Comparison of ENCODE assay signal across 8 cellular contexts in the genomic region with DNA sequence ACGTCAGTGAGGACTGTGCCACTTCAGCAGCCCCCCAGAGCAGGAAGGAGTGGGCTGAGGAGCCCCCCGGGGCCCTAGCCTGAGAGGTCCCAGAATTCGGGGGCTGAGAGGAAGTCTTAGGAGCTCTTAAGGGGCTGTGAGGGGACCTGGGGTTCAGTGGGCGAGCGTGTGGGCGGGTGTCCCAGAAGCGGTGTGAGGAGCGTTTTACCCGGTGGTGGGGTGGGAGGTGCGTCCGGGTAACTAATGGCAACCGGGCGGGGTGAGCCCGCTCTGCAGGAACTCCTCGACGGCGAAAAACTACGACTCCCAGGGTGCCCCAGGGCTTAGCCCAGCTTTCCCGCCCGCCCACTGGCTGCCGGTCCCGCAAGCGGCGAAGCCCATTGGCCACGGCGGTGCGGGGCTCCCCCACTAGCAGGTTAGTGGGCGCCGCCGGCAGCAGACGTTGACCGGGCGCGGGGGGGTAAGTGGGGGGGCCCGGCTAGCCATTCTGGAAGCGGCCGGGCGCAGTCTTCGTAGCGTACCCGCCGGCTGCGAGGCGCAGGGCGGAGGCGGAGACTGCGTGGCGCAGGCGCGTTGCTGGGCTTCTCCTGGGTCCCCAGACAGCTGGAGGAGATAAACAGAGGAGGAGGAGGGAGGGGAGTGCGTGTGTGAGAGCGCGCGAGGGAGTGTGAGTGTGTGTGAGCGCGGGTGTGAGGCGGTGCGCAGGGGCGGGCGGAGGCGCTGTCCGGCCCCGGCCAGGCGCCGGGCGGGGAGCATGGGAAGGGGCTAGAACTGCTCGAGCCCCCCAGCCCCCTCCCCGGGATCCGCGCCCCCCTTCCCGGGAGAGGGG. TPM values are rescaled to one million over a fixed set of nuclear protein-coding genes. Genes with fewer than 3 reads are reported as not detected.
DNase-seq lines count a peak whose midpoint lies in the region; ATAC-seq and TF ChIP-seq lines count a peak whose summit lies in the region.

Gene WDTC1 (plus strand): TSS at position 579 of the 829 bp plus-strand sequence. CDS start 26,423 bp downstream, outside the sequence.

- intact Hi-C loops in ascending aorta (cut with DNase I), result loop anchor here (5.0 to 10.0 kb wide), 2 partner anchors 121 to 237 kb away; no protein-coding TSS in a partner anchor
- intact Hi-C loops in uterus (cut with DNase I; ENCODE audit: low total_unique reads), result no loop called here

- peaks cover 3% of the 10 kb centered on the region for H3K36me3 Mint-ChIP-seq in T-helper 2 cell treated with Interferon-gamma antibody and Interleukin-4, amounts not matched to agents 5 μg/mL and 100 μg/mL, for 36 hours (ENCODE audit: low read depth)

- ATAC-seq in GM18502 (IDR thresholded peaks at IDR 0.05; ENCODE audit: poor library complexity, unreplicated experiment) (peak; percentile 92), HG02970 (IDR thresholded peaks at IDR 0.05; ENCODE audit: low FRiP score, unreplicated experiment) (peak; percentile 90)

- H3K4me3 ChIP-seq in ascending aorta (peak within 1 kb of the TSS; percentile 92 to 99), right atrium auricular region (peak within 1 kb of the TSS; percentile 86 to 95), uterus (peak within 1 kb of the TSS; percentile 50 to 97)

- H3K4me1 ChIP-seq in ascending aorta, result peaks cover 7 to 10% of the 10 kb centered on the region in 2 donors
- H3K4me1 ChIP-seq in right atrium auricular region, result peaks cover 0 to 25% of the 10 kb centered on the region in 2 donors
- H3K4me1 ChIP-seq in uterus, result peaks cover 0 to 7% of the 10 kb centered on the region in 2 donors

- H3K4me1 Mint-ChIP-seq in T-helper 2 cell treated with Interferon-gamma antibody and Interleukin-4, amounts not matched to agents 5 μg/mL and 100 μg/mL, for 36 hours (ENCODE audit: low read depth), result peaks cover 27% of the 10 kb centered on the region

- no peaks in the 10 kb centered on the region for H3K36me3 ChIP-seq in ascending aorta
- H3K36me3 ChIP-seq in right atrium auricular region, result no peaks in the 10 kb centered on the region
- H3K36me3 ChIP-seq in uterus, result no peaks in the 10 kb centered on the region

- H3K27ac ChIP-seq in ascending aorta, result peak within 1 kb of the TSS; percentile 75 to 77
- H3K27ac ChIP-seq in right atrium auricular region, result peak within 1 kb of the TSS; percentile 94 to 95
- H3K27ac ChIP-seq in uterus, result peak within 1 kb of the TSS; percentile 85 to 91

- DNase-seq in NCI-H1930 (lab: John Stamatoyannopoulos, UW) (peak; percentile 92 to 96), ascending aorta (ENCODE audit: low spot score in 2 of 2) (peak; percentile 90 to 99), right atrium auricular region (ENCODE audit: low spot score) (peak; percentile 96), pulmonary artery endothelial cell (ENCODE audit: low read depth, low spot score) (peak; percentile 89), uterus (peak; percentile 97 to 98)
- peak; percentile 99 for DNase-seq in T-helper 2 cell treated with Interferon-gamma antibody and Interleukin-4, amounts not matched to agents 5 μg/mL and 100 μg/mL, for 36 hours (ENCODE audit: low spot score)

- H3K27me3 Mint-ChIP-seq in T-helper 2 cell treated with Interferon-gamma antibody and Interleukin-4, amounts not matched to agents 5 μg/mL and 100 μg/mL, for 36 hours (ENCODE audit: low read depth), result peaks cover 2% of the 10 kb centered on the region

- no peaks in the 10 kb centered on the region for H3K9me3 ChIP-seq in ascending aorta
- no peaks in the 10 kb centered on the region for H3K9me3 ChIP-seq in right atrium auricular region
- no peaks in the 10 kb centered on the region for H3K9me3 ChIP-seq in uterus

- peak within 1 kb of the TSS; percentile 99 for H3K4me3 Mint-ChIP-seq in T-helper 2 cell treated with Interferon-gamma antibody and Interleukin-4, amounts not matched to agents 5 μg/mL and 100 μg/mL, for 36 hours

- peak; percentile 78 to 83 for TF ChIP-seq POLR2A in uterus (IDR thresholded peaks at IDR 0.05)

- no peaks in the 10 kb centered on the region for H3K27me3 ChIP-seq in ascending aorta
- H3K27me3 ChIP-seq in right atrium auricular region, result no peaks in the 10 kb centered on the region
- no peaks in the 10 kb centered on the region for H3K27me3 ChIP-seq in uterus

- H3K9me3 Mint-ChIP-seq in T-helper 2 cell treated with Interferon-gamma antibody and Interleukin-4, amounts not matched to agents 5 μg/mL and 100 μg/mL, for 36 hours, result no peaks in the 10 kb centered on the region

- no peak for TF ChIP-seq CTCF in ascending aorta (IDR thresholded peaks at IDR 0.05)
- TF ChIP-seq CTCF in right atrium auricular region (IDR thresholded peaks at IDR 0.05), result no peak
- TF ChIP-seq CTCF in uterus (IDR thresholded peaks at IDR 0.05), result peak in 1 of 4 experiments; percentile 23

- peak within 1 kb of the TSS; percentile 94 for H3K27ac Mint-ChIP-seq in T-helper 2 cell treated with Interferon-gamma antibody and Interleukin-4, amounts not matched to agents 5 μg/mL and 100 μg/mL, for 36 hours

RNA-seq across cellular contexts. Expression of gene WDTC1, which starts in this region (rescaled TPM):
- 36.2 TPM for total RNA-seq in ascending aorta
- 10 to 100 TPM; 52.0 to 77.9 TPM for total RNA-seq in right atrium auricular region
- total RNA-seq in pulmonary artery endothelial cell, result 18.3 and 22.3 TPM in 2 replicates
- 10 to 100 TPM in 3 of 4 donors, 1 to 10 TPM in 1; 5.6 to 45.8 (median 34.2) TPM for total RNA-seq in uterus

Comparison
In these comparisons a context has a peak if more than half of its experiments do, and no peak if none do; other contexts are left out.
1. Peak in every context shown above with its lines: DNase-seq, ATAC-seq, H3K4me3 ChIP-seq and H3K27ac ChIP-seq.